Comparison of ENCODE assay signal across 8 cellular contexts in genomic region chr20:11891081-11891826, GRCh38. TPM values are rescaled to one million over a fixed set of nuclear protein-coding genes. Genes with fewer than 3 reads are reported as not detected.
DNase-seq lines count a peak whose midpoint lies in the region; ATAC-seq, FAIRE-seq and TF ChIP-seq lines count a peak whose summit lies in the region.

No MANE protein-coding gene starts in this region.

- peak overlapping the region; percentile 45 for H2AFZ ChIP-seq in smooth muscle cell (ENCODE audit: low read depth)

- TF ChIP-seq CTCF in smooth muscle cell (IDR thresholded peaks at IDR 0.05; ENCODE audit: borderline replicate concordance, insufficient read depth, poor library complexity, severe bottlenecking) = no peak

- ATAC-seq in GM18909 (IDR thresholded peaks at IDR 0.05; ENCODE audit: poor library complexity, unreplicated experiment) (peak; percentile 41), HG03521 (IDR thresholded peaks at IDR 0.05; ENCODE audit: unreplicated experiment) (peak; percentile 33)

- H3K4me3 ChIP-seq in smooth muscle cell = peak overlapping the region; percentile 61

- peaks cover 9% of the 10 kb centered on the region for H4K20me1 ChIP-seq in smooth muscle cell (ENCODE audit: low read depth)

- no peaks in the 10 kb centered on the region for H3K27me3 ChIP-seq in smooth muscle cell (ENCODE audit: low read depth)

- no peaks in the 10 kb centered on the region for H3K36me3 ChIP-seq in smooth muscle cell (ENCODE audit: low read depth)

- DNase-seq in Ammon's horn (ENCODE audit: low spot score) (peak; percentile 65), RPMI8226 (peak; percentile 36), cerebellum (ENCODE audit: low spot score) (peak; percentile 36), kidney tubule cell (ENCODE audit: low spot score) (peak; percentile 66), smooth muscle cell (lab: John Stamatoyannopoulos, UW; ENCODE audit: unreplicated experiment) (peak; percentile 74), GM12892 (ENCODE audit: insufficient read length) (no peak)

- peak overlapping the region; percentile 96 for H3K4me2 ChIP-seq in smooth muscle cell

- H3K27ac ChIP-seq in smooth muscle cell (ENCODE audit: low read depth) = peak overlapping the region; percentile 84

- peak overlapping the region; percentile 69 for H3K9ac ChIP-seq in smooth muscle cell (ENCODE audit: low read depth)

- peaks cover 49% of the 10 kb centered on the region for H3K79me2 ChIP-seq in smooth muscle cell (ENCODE audit: low read depth)

- FAIRE-seq in GM12892 (lab: Jason Lieb, UNC) = no peak

- TF ChIP-seq POLR2A in GM12892 (IDR thresholded peaks at IDR 0.05; ENCODE audit: low read depth, low read length) = no peak

- WGBS in smooth muscle cell (ENCODE audit: low lambda C conversion rate) = under 1% methylated on average over 30 of the region's 73 CpGs

- H3K4me1 ChIP-seq in smooth muscle cell (ENCODE audit: low read depth) = peaks cover 35% of the 10 kb centered on the region

- peaks cover 3% of the 10 kb centered on the region for H3F3A ChIP-seq in smooth muscle cell (ENCODE audit: low read depth)

- H3K9me3 ChIP-seq in smooth muscle cell (replicated peaks; ENCODE audit: low read depth) = no peaks in the 10 kb centered on the region

RNA-seq across cellular contexts. Expression of gene BTBD3, which starts 26.4 kb away (rescaled TPM):
- total RNA-seq in cerebellum (535 TPM), smooth muscle cell (65.2 and 70.1 TPM in 2 replicates)
- polyA plus RNA-seq in smooth muscle cell = 17.5 and 18.2 TPM in 2 replicates
- polyA plus RNA-seq in GM12892 (2012; ENCODE audit: missing spikeins) = 0.51 TPM
